Comparison of ENCODE assay signal across 1 cellular context in genomic region chr13:45511310-45512147, GRCh38.
TF ChIP-seq lines count a peak whose summit lies in the region.

No MANE protein-coding gene starts in this region.

TF ChIP-seq in K562, 482 proteins besides CTCF, POLR2A, EP300 and RAD21 (continued from another document):
- TF ChIP-seq PBX2 (CRISPR knock-in tag; IDR thresholded peaks at IDR 0.05; ENCODE audit: low read depth), result no peak
- no peak for TF ChIP-seq PBX2 (tag; conservative IDR thresholded peaks at IDR 0.05; ENCODE audit: low read depth)
